In the genomic region with DNA sequence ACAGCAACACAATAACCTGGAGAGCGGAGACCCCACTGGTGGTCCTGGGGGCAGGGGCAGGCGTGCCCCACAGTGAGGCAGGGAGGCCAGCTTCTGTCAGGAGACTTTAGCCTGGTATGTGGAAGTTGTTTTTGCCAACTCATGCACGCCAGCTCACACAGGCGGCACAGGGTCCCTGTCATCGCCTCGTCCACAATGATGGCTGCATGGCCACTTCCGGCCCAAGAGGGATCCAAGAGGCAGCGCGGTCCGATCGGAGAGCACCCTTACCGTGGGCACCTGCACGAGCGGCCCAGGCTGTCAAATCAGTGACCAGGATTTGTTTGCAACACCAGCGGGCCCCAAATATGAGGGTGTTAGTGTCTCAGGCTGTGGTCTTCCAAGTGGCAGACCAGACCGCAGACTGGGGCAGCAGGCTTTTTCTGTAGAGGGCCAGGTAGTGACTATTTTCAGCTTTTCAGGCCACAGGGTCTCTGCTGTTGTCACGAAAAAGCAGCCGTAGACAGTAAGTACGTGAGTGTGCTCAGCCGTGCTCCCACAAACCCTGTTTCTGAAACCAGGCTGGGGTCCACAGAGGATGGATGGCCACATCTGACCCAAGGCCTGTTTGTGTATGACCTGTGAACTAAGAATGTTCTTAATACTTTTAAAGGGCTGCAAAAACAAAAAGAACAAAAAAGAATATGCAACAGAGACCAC, we compare ENCODE assay signal across 21 cellular contexts. TPM values are rescaled to one million over a fixed set of nuclear protein-coding genes. Genes with fewer than 3 reads are reported as not detected.
"Had no signal": no experiment of that assay in that cellular context is flagged by ENCODE, and none has a peak within 500 bp of the region (broad histone marks: within the 10 kb centered on the region; RNA-seq: fewer than 3 reads in every experiment).

No MANE protein-coding gene starts in this region.

- DNase-seq: activated B cell treated with CpG ODN at 0.5 μM for 24 hours; activated CD4-positive, alpha-beta T cell treated with anti-CD3 and anti-CD28 coated beads for 36 hours; activated CD4-positive, alpha-beta T cell treated with anti-CD3 and anti-CD28 coated beads, Interleukin-2, amount 50 U/mL, for 48 hours; activated gamma-delta T cell; activated naive CD4-positive, alpha-beta T cell treated with anti-CD3 and anti-CD28 coated beads, Interleukin-2, amount 50 U/mL, for 16 hours; activated naive CD8-positive, alpha-beta T cell treated with anti-CD3 and anti-CD28 coated beads, Interleukin-2, amount 50 U/mL, for 24 hours; caudate nucleus; effector CD8-positive, alpha-beta T cell; erythroblast; foreskin keratinocyte; immature natural killer cell; left lung; nucleus accumbens; spleen; stimulated activated CD4-positive, alpha-beta T cell treated with anti-CD3 and anti-CD28 coated beads, Interleukin-4, amount 100 ng/mL, for 24 hours; stimulated activated naive CD8-positive, alpha-beta T cell treated with anti-CD3 and anti-CD28 coated beads, Interleukin-15, Interleukin-2, amounts not matched to agents 100 U/mL and 50 U/mL, for 24 hours; substantia nigra; T-helper 9 cell; uterus had no signal

- H3K4me3 ChIP-seq: hepatocyte, left lung, spleen, tibial artery, uterus had no signal

- H3K36me3 ChIP-seq: left lung, uterus had no signal

- H3K27ac ChIP-seq: foreskin keratinocyte, hepatocyte, left lung, spleen, tibial artery, uterus had no signal

- H3K9me3 ChIP-seq: left lung, tibial artery, uterus had no signal

- H3K4me1 ChIP-seq: foreskin keratinocyte, left lung, spleen, tibial artery, uterus had no signal

- H3K27me3 ChIP-seq: foreskin keratinocyte, hepatocyte, left lung, spleen, tibial artery, uterus had no signal

- ATAC-seq: activated CD4-positive, alpha-beta T cell treated with anti-CD3 and anti-CD28 coated beads for 36 hours; activated naive CD8-positive, alpha-beta T cell treated with anti-CD3 and anti-CD28 coated beads, Interleukin-2, amount 50 U/mL, for 24 hours; foreskin keratinocyte; left lung; stimulated activated naive CD8-positive, alpha-beta T cell treated with anti-CD3 and anti-CD28 coated beads, Interleukin-15, Interleukin-2, amounts not matched to agents 100 U/mL and 50 U/mL, for 24 hours had no signal

RNA-seq across cellular contexts. Expression of gene SNED1, which starts 21.2 kb away (rescaled TPM):
- total RNA-seq: foreskin keratinocyte had no signal
- polyA plus RNA-seq: foreskin keratinocyte had no signal
